In genomic region chr12:109098671-109099070, GRCh38 we compare ENCODE assay signal across 1 cellular context.
A peak's percentile ranks its signal among the peaks of the same experiment; 100 is the strongest.
TF ChIP-seq lines count a peak whose summit lies in the region.

No MANE protein-coding gene starts in this region.

TF ChIP-seq in K562, 482 proteins besides CTCF, POLR2A, EP300 and RAD21:
- TF ChIP-seq NFIC (IDR thresholded peaks at IDR 0.05) (no peak), HMGN3 (IDR thresholded peaks at IDR 0.05; ENCODE audit: borderline replicate concordance, extremely low read depth, insufficient read length, low read depth, low read length) (no peak), UBTF (IDR thresholded peaks at IDR 0.05; ENCODE audit: borderline replicate concordance in 1 of 2, low read depth in 2 of 2, low read length in 2 of 2) (peak in 1 of 2 experiments; percentile 10; a peak in 1 of 4 replicates), DMBX1 (CRISPR knock-in tag; IDR thresholded peaks at IDR 0.05; ENCODE audit: borderline replicate concordance) (no peak), BRD4 (IDR thresholded peaks at IDR 0.05) (no peak)
